ENCODE assay signal across 1 cellular context in genomic region chr5:1185652-1186350, GRCh38.
TF ChIP-seq lines count a peak whose summit lies in the region.

No MANE protein-coding gene starts in this region.

TF ChIP-seq in K562, 482 proteins besides CTCF, POLR2A, EP300 and RAD21 (continued from another document and continues in another):
- TF ChIP-seq ZBTB40 (IDR thresholded peaks at IDR 0.05) (no peak), ZBTB40 (CRISPR knock-in tag; IDR thresholded peaks at IDR 0.05) (no peak), TAF9B (IDR thresholded peaks at IDR 0.05; ENCODE audit: partially characterized antibody) (no peak), CREBBP (IDR thresholded peaks at IDR 0.05; ENCODE audit: low read depth, low read length) (no peak), SMAD1 (IDR thresholded peaks at IDR 0.05; ENCODE audit: low read depth, low read length, partially characterized antibody) (peak; percentile 82), NFXL1 (CRISPR knock-in tag; IDR thresholded peaks at IDR 0.05) (no peak), POLR2H (tag; IDR thresholded peaks at IDR 0.05; ENCODE audit: low read depth) (no peak), ZNF174 (CRISPR knock-in tag; IDR thresholded peaks at IDR 0.05) (0 out of 2 replicates have a peak, but pooled peaks have one; percentile 10), RCOR1 (IDR thresholded peaks at IDR 0.05; ENCODE audit: borderline replicate concordance in 1 of 2, low read depth in 2 of 2, low read length in 2 of 2) (peak; percentile 53 to 98; a peak in 3 of 4 replicates), SP1 (CRISPR knock-in tag; IDR thresholded peaks at IDR 0.05) (0 out of 2 replicates have a peak, but pooled peaks have one; percentile 44), HMG20B (CRISPR knock-in tag; IDR thresholded peaks at IDR 0.05) (no peak), EWSR1 (IDR thresholded peaks at IDR 0.05; ENCODE audit: borderline replicate concordance, low read depth, partially characterized antibody) (no peak), XRCC4 (IDR thresholded peaks at IDR 0.05; ENCODE audit: extremely low read depth, insufficient read depth, insufficient read length) (no peak), HDAC1 (IDR thresholded peaks at IDR 0.05) (peak in 1 of 2 experiments; percentile 90; a peak in 2 of 4 replicates), CHCHD3 (CRISPR knock-in tag; IDR thresholded peaks at IDR 0.05) (no peak), GTF2F1 (IDR thresholded peaks at IDR 0.05; ENCODE audit: low read depth, low read length) (no peak), ZNF197 (CRISPR knock-in tag; IDR thresholded peaks at IDR 0.05; ENCODE audit: low read depth) (peak; percentile 75; the same call in 1 of the 2 replicates), OTX1 (CRISPR knock-in tag; IDR thresholded peaks at IDR 0.05) (no peak), ZNF518B (CRISPR knock-in tag; IDR thresholded peaks at IDR 0.05) (no peak), ZBTB43 (CRISPR knock-in tag; IDR thresholded peaks at IDR 0.05) (no peak), CBX8 (IDR thresholded peaks at IDR 0.05; ENCODE audit: borderline replicate concordance, extremely low read depth, low read depth, low read length, poor library complexity, severe bottlenecking) (no peak), YBX1 (IDR thresholded peaks at IDR 0.05) (no peak), PRDM10 (IDR thresholded peaks at IDR 0.05; ENCODE audit: partially characterized antibody) (peak; percentile 29), RBBP5 (IDR thresholded peaks at IDR 0.05; ENCODE audit: borderline replicate concordance, insufficient read depth, low read length, poor library complexity, severe bottlenecking) (no peak), TCF7L2 (IDR thresholded peaks at IDR 0.05; ENCODE audit: low read depth, low read length) (no peak), ZNF668 (CRISPR knock-in tag; IDR thresholded peaks at IDR 0.05) (no peak), ZNF316 (IDR thresholded peaks at IDR 0.05) (no peak), ZC3H8 (IDR thresholded peaks at IDR 0.05) (no peak), XRCC5 (IDR thresholded peaks at IDR 0.05; ENCODE audit: low read depth, low read length) (no peak), ZMIZ1 (IDR thresholded peaks at IDR 0.05; ENCODE audit: low read depth in 2 of 2, low read length in 2 of 2) (peak in 1 of 2 experiments; percentile 91; a peak in 2 of 4 replicates), ZNF232 (CRISPR knock-in tag; IDR thresholded peaks at IDR 0.05) (no peak), PHF8 (IDR thresholded peaks at IDR 0.05; ENCODE audit: borderline replicate concordance, low read length) (no peak; the same call in 1 of the 2 replicates), NR2F6 (CRISPR knock-in tag; IDR thresholded peaks at IDR 0.05) (no peak), RBM25 (IDR thresholded peaks at IDR 0.05; ENCODE audit: low read depth, low read length, severe bottlenecking) (no peak)
- TF ChIP-seq, protein P1, sequence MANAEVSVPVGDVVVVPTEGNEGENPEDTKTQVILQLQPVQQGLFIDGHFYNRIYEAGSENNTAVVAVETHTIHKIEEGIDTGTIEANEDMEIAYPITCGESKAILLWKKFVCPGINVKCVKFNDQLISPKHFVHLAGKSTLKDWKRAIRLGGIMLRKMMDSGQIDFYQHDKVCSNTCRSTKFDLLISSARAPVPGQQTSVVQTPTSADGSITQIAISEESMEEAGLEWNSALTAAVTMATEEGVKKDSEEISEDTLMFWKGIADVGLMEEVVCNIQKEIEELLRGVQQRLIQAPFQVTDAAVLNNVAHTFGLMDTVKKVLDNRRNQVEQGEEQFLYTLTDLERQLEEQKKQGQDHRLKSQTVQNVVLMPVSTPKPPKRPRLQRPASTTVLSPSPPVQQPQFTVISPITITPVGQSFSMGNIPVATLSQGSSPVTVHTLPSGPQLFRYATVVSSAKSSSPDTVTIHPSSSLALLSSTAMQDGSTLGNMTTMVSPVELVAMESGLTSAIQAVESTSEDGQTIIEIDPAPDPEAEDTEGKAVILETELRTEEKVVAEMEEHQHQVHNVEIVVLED (CRISPR knock-in tag; IDR thresholded peaks at IDR 0.05), result no peak; the same call in 1 of the 2 replicates
